In the genomic region with DNA sequence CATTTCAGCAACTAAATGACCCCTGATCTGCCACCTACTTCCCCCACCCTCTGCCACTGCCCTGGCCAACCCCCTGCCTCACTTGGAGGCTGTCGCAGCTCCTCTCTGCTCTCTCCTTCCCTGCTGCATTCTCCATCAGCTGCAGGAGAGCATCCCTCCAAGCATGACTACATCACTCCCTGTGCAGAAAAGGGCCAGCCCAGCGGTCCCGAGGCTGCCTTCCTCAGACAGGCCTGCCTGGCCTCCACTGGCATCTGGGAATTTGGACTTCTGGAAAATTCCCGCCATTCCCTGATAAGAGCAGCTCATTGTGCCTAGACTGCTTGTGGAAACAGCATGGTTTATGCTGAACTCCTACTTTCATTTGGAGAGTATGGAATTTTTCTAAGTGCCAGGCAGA, we compare ENCODE assay signal across 18 cellular contexts. TPM values are rescaled to one million over a fixed set of nuclear protein-coding genes. Genes with fewer than 3 reads are reported as not detected.
DNase-seq lines count a peak whose midpoint lies in the region; ATAC-seq and TF ChIP-seq lines count a peak whose summit lies in the region.
"Had no signal": no experiment of that assay in that cellular context is flagged by ENCODE, and none has a peak within 500 bp of the region (broad histone marks: within the 10 kb centered on the region; RNA-seq: fewer than 3 reads in every experiment).

No MANE protein-coding gene starts in this region.

- H3K4me1 Mint-ChIP-seq in activated naive CD8-positive, alpha-beta T cell treated with anti-CD3 and anti-CD28 coated beads, Interleukin-2, amount 10 ng/mL, durations not matched to agents 7 days and 5 days = peaks cover 48% of the 10 kb centered on the region
- H3K4me1 Mint-ChIP-seq in activated naive CD8-positive, alpha-beta T cell treated with anti-CD3 and anti-CD28 coated beads, Interleukin-2, amount 50 U/mL, for 24 hours = peaks cover 72% of the 10 kb centered on the region
- peaks cover 23 to 33% of the 10 kb centered on the region in 2 donors for H3K4me1 Mint-ChIP-seq in effector memory CD8-positive, alpha-beta T cell (ENCODE audit: low read depth in 2 of 2)
- H3K4me1 Mint-ChIP-seq in stimulated activated effector memory CD8-positive, alpha-beta T cell treated with anti-CD3 and anti-CD28 coated beads, Interleukin-12 subunit alpha, Interleukin-12 subunit beta, amount 100 ng/mL, for 72 hours = peaks cover 19% of the 10 kb centered on the region

- no peak overlapping the region for H3K4me3 ChIP-seq in HEK293 (ENCODE audit: low read depth, low read length)

- H3K27ac ChIP-seq in HEK293 (ENCODE audit: extremely low read depth, low read depth, low read length) = no peak overlapping the region
- H3K27ac ChIP-seq: KMS-11 had no signal

- no peaks in the 10 kb centered on the region for H3K4me1 ChIP-seq in HEK293 (ENCODE audit: control insufficient read depth, insufficient read depth, low read length)

- CTCF ChIA-PET in HEK293 (lab: Yijun Ruan, JAX) = interaction anchor here (1.2 kb wide), 1 partner anchor 21 kb away, joined by 3 read pairs; no protein-coding TSS in a partner anchor

- no peaks in the 10 kb centered on the region for H3K36me3 ChIP-seq in HEK293 (ENCODE audit: control insufficient read depth in 2 of 2, insufficient read depth in 1 of 2, low read length in 2 of 2)

- H3K36me3 Mint-ChIP-seq in activated naive CD8-positive, alpha-beta T cell treated with anti-CD3 and anti-CD28 coated beads, Interleukin-2, amount 10 ng/mL, durations not matched to agents 7 days and 5 days = peaks cover 37% of the 10 kb centered on the region
- H3K36me3 Mint-ChIP-seq in activated naive CD8-positive, alpha-beta T cell treated with anti-CD3 and anti-CD28 coated beads, Interleukin-2, amount 50 U/mL, for 24 hours (ENCODE audit: low read depth) = peaks cover 30% of the 10 kb centered on the region
- H3K36me3 Mint-ChIP-seq in effector memory CD8-positive, alpha-beta T cell (ENCODE audit: insufficient read depth) = no peaks in the 10 kb centered on the region
- no peaks in the 10 kb centered on the region for H3K36me3 Mint-ChIP-seq in stimulated activated effector memory CD8-positive, alpha-beta T cell treated with anti-CD3 and anti-CD28 coated beads, Interleukin-12 subunit alpha, Interleukin-12 subunit beta, amount 100 ng/mL, for 72 hours

- H3K9me3 ChIP-seq in HEK293 (ENCODE audit: control insufficient read depth, insufficient read depth, low read depth, low read length) = no peaks in the 10 kb centered on the region

- POLR2A ChIA-PET in activated naive CD8-positive, alpha-beta T cell treated with anti-CD3 and anti-CD28 coated beads, Interleukin-2, amount 10 ng/mL, durations not matched to agents 7 days and 5 days (lab: Charles Lee) = interaction anchor here (0.5 to 1.4 kb wide), 4 partner anchors 15 to 376 kb away, joined by 3 to 5 read pairs (median 3); partner anchors contain the start of gene TCTN1
- POLR2A ChIA-PET in HEK293 (lab: Yijun Ruan, JAX) = no interaction called here

- TF ChIP-seq CTCF in HEK293 (tag by site-specific recombination; IDR thresholded peaks at IDR 0.05) = no peak

- no peak for DNase-seq in activated naive CD8-positive, alpha-beta T cell treated with anti-CD3 and anti-CD28 coated beads, Interleukin-2, amount 10 ng/mL, durations not matched to agents 7 days and 5 days
- no peak for DNase-seq in activated naive CD8-positive, alpha-beta T cell treated with anti-CD3 and anti-CD28 coated beads, Interleukin-2, amount 50 U/mL, for 24 hours
- no peak for DNase-seq in effector memory CD8-positive, alpha-beta T cell
- no peak for DNase-seq in stimulated activated effector memory CD8-positive, alpha-beta T cell treated with anti-CD3 and anti-CD28 coated beads, Interleukin-12 subunit alpha, Interleukin-12 subunit beta, amount 100 ng/mL, for 72 hours (ENCODE audit: low spot score in 2 of 2)
- DNase-seq in GM19238 (ENCODE audit: insufficient read length, low spot score) = no peak
- DNase-seq: CD8-positive, alpha-beta memory T cell; NCI-H1417 treated with DMSO at 0.1 percent for 48 hours; NCI-H187 treated with DMSO at 0.1 percent for 48 hours; NCI-H2227 treated with DMSO at 0.1 percent for 48 hours; NCI-H510A treated with DMSO at 0.1 percent for 48 hours; NCI-H82; SHP77 treated with DMSO at 0.1 percent for 48 hours; SK-N-SH had no signal

- H3K9me3 Mint-ChIP-seq in activated naive CD8-positive, alpha-beta T cell treated with anti-CD3 and anti-CD28 coated beads, Interleukin-2, amount 10 ng/mL, durations not matched to agents 7 days and 5 days = no peaks in the 10 kb centered on the region
- peaks cover 5% of the 10 kb centered on the region for H3K9me3 Mint-ChIP-seq in activated naive CD8-positive, alpha-beta T cell treated with anti-CD3 and anti-CD28 coated beads, Interleukin-2, amount 50 U/mL, for 24 hours
- no peaks in the 10 kb centered on the region for H3K9me3 Mint-ChIP-seq in effector memory CD8-positive, alpha-beta T cell
- peaks cover 3% of the 10 kb centered on the region for H3K9me3 Mint-ChIP-seq in stimulated activated effector memory CD8-positive, alpha-beta T cell treated with anti-CD3 and anti-CD28 coated beads, Interleukin-12 subunit alpha, Interleukin-12 subunit beta, amount 100 ng/mL, for 72 hours

- no peaks in the 10 kb centered on the region for H3K27me3 Mint-ChIP-seq in activated naive CD8-positive, alpha-beta T cell treated with anti-CD3 and anti-CD28 coated beads, Interleukin-2, amount 10 ng/mL, durations not matched to agents 7 days and 5 days
- H3K27me3 Mint-ChIP-seq in activated naive CD8-positive, alpha-beta T cell treated with anti-CD3 and anti-CD28 coated beads, Interleukin-2, amount 50 U/mL, for 24 hours = no peaks in the 10 kb centered on the region
- H3K27me3 Mint-ChIP-seq in effector memory CD8-positive, alpha-beta T cell = no peaks in the 10 kb centered on the region
- H3K27me3 Mint-ChIP-seq: CD8-positive, alpha-beta memory T cell had no signal

- H3K27ac Mint-ChIP-seq in activated naive CD8-positive, alpha-beta T cell treated with anti-CD3 and anti-CD28 coated beads, Interleukin-2, amount 10 ng/mL, durations not matched to agents 7 days and 5 days = peak overlapping the region; percentile 50
- H3K27ac Mint-ChIP-seq in activated naive CD8-positive, alpha-beta T cell treated with anti-CD3 and anti-CD28 coated beads, Interleukin-2, amount 50 U/mL, for 24 hours = no peak overlapping the region
- H3K27ac Mint-ChIP-seq in effector memory CD8-positive, alpha-beta T cell = peak overlapping the region; percentile 92 to 95
- peak overlapping the region; percentile 88 for H3K27ac Mint-ChIP-seq in stimulated activated effector memory CD8-positive, alpha-beta T cell treated with anti-CD3 and anti-CD28 coated beads, Interleukin-12 subunit alpha, Interleukin-12 subunit beta, amount 100 ng/mL, for 72 hours

- no peak overlapping the region for H3K4me3 Mint-ChIP-seq in activated naive CD8-positive, alpha-beta T cell treated with anti-CD3 and anti-CD28 coated beads, Interleukin-2, amount 10 ng/mL, durations not matched to agents 7 days and 5 days
- no peak overlapping the region for H3K4me3 Mint-ChIP-seq in activated naive CD8-positive, alpha-beta T cell treated with anti-CD3 and anti-CD28 coated beads, Interleukin-2, amount 50 U/mL, for 24 hours
- no peak overlapping the region for H3K4me3 Mint-ChIP-seq in effector memory CD8-positive, alpha-beta T cell
- no peak overlapping the region for H3K4me3 Mint-ChIP-seq in stimulated activated effector memory CD8-positive, alpha-beta T cell treated with anti-CD3 and anti-CD28 coated beads, Interleukin-12 subunit alpha, Interleukin-12 subunit beta, amount 100 ng/mL, for 72 hours

- no peak for ATAC-seq in activated naive CD8-positive, alpha-beta T cell treated with anti-CD3 and anti-CD28 coated beads, Interleukin-2, amount 10 ng/mL, durations not matched to agents 7 days and 5 days (ENCODE audit: low read depth)
- ATAC-seq in activated naive CD8-positive, alpha-beta T cell treated with anti-CD3 and anti-CD28 coated beads, Interleukin-2, amount 50 U/mL, for 24 hours = no peak
- ATAC-seq in effector memory CD8-positive, alpha-beta T cell (replicated peaks) = no peak
- ATAC-seq in stimulated activated effector memory CD8-positive, alpha-beta T cell treated with anti-CD3 and anti-CD28 coated beads, Interleukin-12 subunit alpha, Interleukin-12 subunit beta, amount 100 ng/mL, for 72 hours = no peak
- no peak for ATAC-seq in HG02678 (IDR thresholded peaks at IDR 0.05; ENCODE audit: unreplicated experiment)
- ATAC-seq in GM21390 (IDR thresholded peaks at IDR 0.05; ENCODE audit: unreplicated experiment) = no peak

TF ChIP-seq in HEK293, 187 proteins besides CTCF, POLR2A, EP300 and RAD21:
- TF ChIP-seq, protein P1, sequence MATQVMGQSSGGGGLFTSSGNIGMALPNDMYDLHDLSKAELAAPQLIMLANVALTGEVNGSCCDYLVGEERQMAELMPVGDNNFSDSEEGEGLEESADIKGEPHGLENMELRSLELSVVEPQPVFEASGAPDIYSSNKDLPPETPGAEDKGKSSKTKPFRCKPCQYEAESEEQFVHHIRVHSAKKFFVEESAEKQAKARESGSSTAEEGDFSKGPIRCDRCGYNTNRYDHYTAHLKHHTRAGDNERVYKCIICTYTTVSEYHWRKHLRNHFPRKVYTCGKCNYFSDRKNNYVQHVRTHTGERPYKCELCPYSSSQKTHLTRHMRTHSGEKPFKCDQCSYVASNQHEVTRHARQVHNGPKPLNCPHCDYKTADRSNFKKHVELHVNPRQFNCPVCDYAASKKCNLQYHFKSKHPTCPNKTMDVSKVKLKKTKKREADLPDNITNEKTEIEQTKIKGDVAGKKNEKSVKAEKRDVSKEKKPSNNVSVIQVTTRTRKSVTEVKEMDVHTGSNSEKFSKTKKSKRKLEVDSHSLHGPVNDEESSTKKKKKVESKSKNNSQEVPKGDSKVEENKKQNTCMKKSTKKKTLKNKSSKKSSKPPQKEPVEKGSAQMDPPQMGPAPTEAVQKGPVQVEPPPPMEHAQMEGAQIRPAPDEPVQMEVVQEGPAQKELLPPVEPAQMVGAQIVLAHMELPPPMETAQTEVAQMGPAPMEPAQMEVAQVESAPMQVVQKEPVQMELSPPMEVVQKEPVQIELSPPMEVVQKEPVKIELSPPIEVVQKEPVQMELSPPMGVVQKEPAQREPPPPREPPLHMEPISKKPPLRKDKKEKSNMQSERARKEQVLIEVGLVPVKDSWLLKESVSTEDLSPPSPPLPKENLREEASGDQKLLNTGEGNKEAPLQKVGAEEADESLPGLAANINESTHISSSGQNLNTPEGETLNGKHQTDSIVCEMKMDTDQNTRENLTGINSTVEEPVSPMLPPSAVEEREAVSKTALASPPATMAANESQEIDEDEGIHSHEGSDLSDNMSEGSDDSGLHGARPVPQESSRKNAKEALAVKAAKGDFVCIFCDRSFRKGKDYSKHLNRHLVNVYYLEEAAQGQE (tag by site-specific recombination; IDR thresholded peaks at IDR 0.05) = 0 out of 2 replicates have a peak, but pooled peaks have one; percentile 31
- TF ChIP-seq ZNF626 (tag by site-specific recombination; IDR thresholded peaks at IDR 0.05) = no peak

RNA-seq across cellular contexts. Expression of gene HVCN1, which starts 12.7 kb away (rescaled TPM):
- 10 to 100 TPM; 20.3 to 21.0 TPM for total RNA-seq in activated naive CD8-positive, alpha-beta T cell treated with anti-CD3 and anti-CD28 coated beads, Interleukin-2, amount 10 ng/mL, durations not matched to agents 7 days and 5 days
- total RNA-seq: HT-29 had no signal
